ENCODE assay signal across 18 cellular contexts in genomic region chr20:59082981-59083380, GRCh38. TPM values are rescaled to one million over a fixed set of nuclear protein-coding genes. Genes with fewer than 3 reads are reported as not detected.
DNase-seq lines count a peak whose midpoint lies in the region; ATAC-seq, FAIRE-seq and TF ChIP-seq lines count a peak whose summit lies in the region.
"Had no signal": no experiment of that assay in that cellular context is flagged by ENCODE, and none has a peak within 500 bp of the region (broad histone marks: within the 10 kb centered on the region; RNA-seq: fewer than 3 reads in every experiment).

No MANE protein-coding gene starts in this region.

- no peaks in the 10 kb centered on the region for H3K36me3 Mint-ChIP-seq in astrocyte (ENCODE audit: low read depth, unreplicated experiment)
- H3K36me3 Mint-ChIP-seq: immature natural killer cell had no signal

- H3K9me2 ChIP-seq in Karpas-422 (replicated peaks; ENCODE audit: insufficient read depth, low read length), result no peaks in the 10 kb centered on the region

- peak overlapping the region; percentile 73 for H3K27ac Mint-ChIP-seq in astrocyte (ENCODE audit: unreplicated experiment)
- H3K27ac Mint-ChIP-seq: activated CD4-positive, alpha-beta T cell treated with anti-CD3 and anti-CD28 coated beads for 36 hours; activated T-cell treated with anti-CD3 and anti-CD28 coated beads, Interleukin-2, amount 50 U/mL, for 24 hours; dendritic cell treated with granulocyte-macrophage colony-stimulating factor and Interleukin-4, amounts not matched to agents 40 ng/mL and 50 ng/mL, for 4 days; immature natural killer cell had no signal

- H3K27me3 Mint-ChIP-seq in astrocyte (ENCODE audit: low read depth, unreplicated experiment), result no peaks in the 10 kb centered on the region

- no peak overlapping the region for H2AFZ ChIP-seq in astrocyte (ENCODE audit: low read depth, low read length)
- H2AFZ ChIP-seq in Karpas-422 (ENCODE audit: low read length), result no peak overlapping the region

- no peak overlapping the region for H3K9ac ChIP-seq in astrocyte (ENCODE audit: low read length)
- H3K9ac ChIP-seq in Karpas-422 (ENCODE audit: low read length), result no peak overlapping the region
- H3K9ac ChIP-seq: BLaER1 had no signal

- no peaks in the 10 kb centered on the region for H3K9me3 ChIP-seq in astrocyte (ENCODE audit: insufficient read depth, low read depth, low read length)
- H3K9me3 ChIP-seq in Karpas-422 (ENCODE audit: low read length), result no peaks in the 10 kb centered on the region
- H3K9me3 ChIP-seq: BLaER1, upper lobe of left lung had no signal

- H4K20me1 ChIP-seq in astrocyte (ENCODE audit: insufficient read depth, low read length) (no peaks in the 10 kb centered on the region), Karpas-422 (ENCODE audit: insufficient read depth, low read depth, low read length) (no peaks in the 10 kb centered on the region)
- H4K20me1 ChIP-seq: BLaER1 had no signal

- H3K27me3 ChIP-seq in astrocyte (ENCODE audit: insufficient read depth, low read length), result peaks cover 3% of the 10 kb centered on the region
- no peaks in the 10 kb centered on the region for H3K27me3 ChIP-seq in Karpas-422 (ENCODE audit: low read length)
- H3K27me3 ChIP-seq: BLaER1, upper lobe of left lung had no signal

- no peaks in the 10 kb centered on the region for H3K9me3 Mint-ChIP-seq in astrocyte (ENCODE audit: unreplicated experiment)
- H3K9me3 Mint-ChIP-seq: activated T-cell treated with anti-CD3 and anti-CD28 coated beads, Interleukin-2, amount 50 U/mL, for 24 hours; dendritic cell treated with granulocyte-macrophage colony-stimulating factor and Interleukin-4, amounts not matched to agents 40 ng/mL and 50 ng/mL, for 4 days; immature natural killer cell had no signal

- H3K4me3 Mint-ChIP-seq in astrocyte (ENCODE audit: unreplicated experiment), result no peak overlapping the region
- H3K4me3 Mint-ChIP-seq: activated CD4-positive, alpha-beta T cell treated with anti-CD3 and anti-CD28 coated beads for 36 hours; activated T-cell treated with anti-CD3 and anti-CD28 coated beads, Interleukin-2, amount 50 U/mL, for 24 hours; dendritic cell treated with granulocyte-macrophage colony-stimulating factor and Interleukin-4, amounts not matched to agents 40 ng/mL and 50 ng/mL, for 4 days; immature natural killer cell had no signal

- no peaks in the 10 kb centered on the region for H3K36me3 ChIP-seq in astrocyte (ENCODE audit: insufficient read depth, low read length)
- no peaks in the 10 kb centered on the region for H3K36me3 ChIP-seq in Karpas-422 (ENCODE audit: insufficient read depth, low read length)
- H3K36me3 ChIP-seq: BLaER1, upper lobe of left lung had no signal

- DNase-seq in AG08396 (ENCODE audit: low spot score) (peak; percentile 50), HT1080 (ENCODE audit: low read depth) (peak; percentile 13), astrocyte (ENCODE audit: low read depth) (peak; percentile 70), left colon (no peak), Karpas-422 (no peak), germinal center (ENCODE audit: low spot score) (no peak)
- DNase-seq in stimulated activated CD4-positive, alpha-beta T cell treated with anti-CD3 and anti-CD28 coated beads, Interleukin-4, amount 100 ng/mL, for 1 hour, result no peak
- DNase-seq: activated CD4-positive, alpha-beta T cell treated with anti-CD3 and anti-CD28 coated beads for 36 hours; activated T-cell treated with anti-CD3 and anti-CD28 coated beads, Interleukin-2, amount 50 U/mL, for 24 hours; DMS79 treated with DMSO at 0.1 percent for 48 hours; immature natural killer cell; T-helper 1 cell; upper lobe of left lung had no signal

- no peak for TF ChIP-seq CTCF in astrocyte (IDR thresholded peaks at IDR 0.05; ENCODE audit: insufficient read depth, low read depth, low read length)

- peaks cover 5% of the 10 kb centered on the region for H3K4me1 Mint-ChIP-seq in astrocyte (ENCODE audit: low read depth, unreplicated experiment)

- intact Hi-C loops in left colon (cut with DNase I, micrococcal nuclease), result loop anchor here (10.0 kb wide), 2 partner anchors 142 to 322 kb away; no protein-coding TSS in a partner anchor

- H3K79me2 ChIP-seq in astrocyte (ENCODE audit: insufficient read depth, low read length) (no peaks in the 10 kb centered on the region), Karpas-422 (ENCODE audit: low read length) (no peaks in the 10 kb centered on the region)

- no peaks in the 10 kb centered on the region for H3K4me1 ChIP-seq in astrocyte (ENCODE audit: insufficient read depth, low read length)
- no peaks in the 10 kb centered on the region for H3K4me1 ChIP-seq in Karpas-422 (ENCODE audit: low read length)

- H3K4me3 ChIP-seq in astrocyte (ENCODE audit: insufficient read depth, low read depth, low read length) (no peak overlapping the region), Karpas-422 (ENCODE audit: low read length) (no peak overlapping the region)
- H3K4me3 ChIP-seq: BLaER1, upper lobe of left lung had no signal

- H3K4me2 ChIP-seq in astrocyte (ENCODE audit: low read length), result peak overlapping the region; percentile 2
- no peak overlapping the region for H3K4me2 ChIP-seq in Karpas-422 (ENCODE audit: low read depth, low read length, poor library complexity, severe bottlenecking)
- H3K4me2 ChIP-seq: BLaER1 had no signal

- H3K27ac ChIP-seq in astrocyte (ENCODE audit: low read depth, low read length) (no peak overlapping the region), Karpas-422 (ENCODE audit: low read length) (no peak overlapping the region)
- H3K27ac ChIP-seq: BLaER1, upper lobe of left lung had no signal

- FAIRE-seq in astrocyte (lab: Jason Lieb, UNC), result no peak
- FAIRE-seq: GM12892, GM19239 had no signal

- ATAC-seq in left colon, result peak; percentile 27
- ATAC-seq in HG03469 (IDR thresholded peaks at IDR 0.05; ENCODE audit: unreplicated experiment), result no peak
- ATAC-seq: activated CD4-positive, alpha-beta T cell treated with anti-CD3 and anti-CD28 coated beads for 36 hours had no signal

RNA-seq across cellular contexts. Expression of gene PRELID3B, which starts 40.4 kb away (rescaled TPM):
- 87.6 and 93.3 TPM in 2 replicates for total RNA-seq in HT1080 (2014; rRNA removed; shearing (Covaris generic))
- polyA plus RNA-seq in HT1080 (2015; cell fraction: cytosol; rRNA removed), result 68.4 and 76.1 TPM in 2 replicates
- polyA plus RNA-seq in HT1080 (2015; cell fraction: nucleus; rRNA removed), result 31.5 and 32.8 TPM in 2 replicates
- total RNA-seq in astrocyte (55.1 and 68.8 TPM in 2 replicates), left colon (100 to 1,000 TPM; 125 to 137 TPM)
- 104 and 271 TPM in 2 replicates for total RNA-seq in Karpas-422 (2014; rRNA removed; shearing (Covaris generic); ENCODE audit: low replicate concordance)

RNA-seq across cellular contexts. Expression of gene ATP5F1E, which starts 50.8 kb away (rescaled TPM):
- 33.9 and 42.1 TPM in 2 replicates for total RNA-seq in HT1080 (2014; rRNA removed; shearing (Covaris generic))
- 26.8 and 36.8 TPM in 2 replicates for polyA plus RNA-seq in HT1080 (2015; cell fraction: cytosol; rRNA removed)
- 10.4 and 13.3 TPM in 2 replicates for polyA plus RNA-seq in HT1080 (2015; cell fraction: nucleus; rRNA removed)
- total RNA-seq in astrocyte (91.0 and 94.4 TPM in 2 replicates), left colon (10 to 100 TPM; 64.2 to 79.2 TPM)
- total RNA-seq in Karpas-422 (2014; rRNA removed; shearing (Covaris generic); ENCODE audit: low replicate concordance), result 47.0 and 78.9 TPM in 2 replicates

Comparison
In these comparisons a context has a peak if more than half of its experiments do, and no peak if none do; other contexts are left out.
1. DNase-seq: peak in AG08396 (single experiment), HT1080 (single experiment) and astrocyte (single experiment); none in left colon (0 of 2), Karpas-422 (single experiment), stimulated activated CD4-positive, alpha-beta T cell treated with anti-CD3 and anti-CD28 coated beads, Interleukin-4, amount 100 ng/mL, for 1 hour (single experiment) and germinal center (single experiment).